Comparison of ENCODE assay signal across 22 cellular contexts in genomic region chr2:38203455-38203810, GRCh38.
"Had no signal": no experiment of that assay in that cellular context is flagged by ENCODE, and none has a peak within 500 bp of the region (broad histone marks: within the 10 kb centered on the region; RNA-seq: fewer than 3 reads in every experiment).

No MANE protein-coding gene starts in this region.

- DNase-seq: colonic mucosa; dermis blood vessel endothelial cell; esophagus squamous epithelium; heart right ventricle; islet precursor cell; mammary epithelial cell; natural killer cell; occipital lobe; right lobe of liver; stimulated activated CD4-positive, alpha-beta T cell treated with anti-CD3 and anti-CD28 coated beads, Interleukin-15, amount 100 ng/mL, for 24 hours; stimulated activated CD4-positive, alpha-beta T cell treated with anti-CD3 and anti-CD28 coated beads, Interleukin-1b, Interleukin-23, amount 100 ng/mL, for 48 hours; stimulated activated CD4-positive, alpha-beta T cell treated with anti-CD3 and anti-CD28 coated beads, Interleukin-4, amount 100 ng/mL, for 24 hours; stimulated activated naive CD8-positive, alpha-beta T cell treated with anti-CD3 and anti-CD28 coated beads, Interleukin-15, amount 100 ng/mL, for 72 hours; testis had no signal

- FAIRE-seq: frontal cortex had no signal

- H3K27me3 ChIP-seq: colonic mucosa, esophagus squamous epithelium, right lobe of liver, testis, tibial nerve had no signal

- H2AFZ ChIP-seq: parathyroid adenoma had no signal

- H3K9me3 ChIP-seq: colonic mucosa, esophagus squamous epithelium, heart right ventricle, prostate gland, right lobe of liver, testis, tibial nerve had no signal

- H3K4me3 Mint-ChIP-seq: mesothelial cell of epicardium; natural killer cell; neural crest cell; stimulated activated memory B cell treated with anti-CD40 and anti-IgM and Interleukin-4, amounts not matched to agents 10 μg/mL and 1 μg/mL and 100 μg/mL, for 72 hours; stimulated activated naive CD8-positive, alpha-beta T cell treated with anti-CD3 and anti-CD28 coated beads, Interleukin-15, amount 100 ng/mL, for 72 hours had no signal

- H3K4me1 ChIP-seq: colonic mucosa, esophagus squamous epithelium, heart right ventricle, parathyroid adenoma, prostate gland, right lobe of liver, testis, tibial nerve had no signal

- ATAC-seq: heart right ventricle; left lobe of liver; natural killer cell; right lobe of liver; stimulated activated memory B cell treated with anti-CD40 and anti-IgM and Interleukin-4, amounts not matched to agents 10 μg/mL and 1 μg/mL and 100 μg/mL, for 72 hours; stimulated activated naive CD8-positive, alpha-beta T cell treated with anti-CD3 and anti-CD28 coated beads, Interleukin-15, amount 100 ng/mL, for 72 hours had no signal

- H3K4me3 ChIP-seq: colonic mucosa, esophagus squamous epithelium, heart right ventricle, prostate gland, right lobe of liver, testis, tibial nerve had no signal

- H3K27ac Mint-ChIP-seq: mesothelial cell of epicardium; natural killer cell; stimulated activated memory B cell treated with anti-CD40 and anti-IgM and Interleukin-4, amounts not matched to agents 10 μg/mL and 1 μg/mL and 100 μg/mL, for 72 hours; stimulated activated naive CD8-positive, alpha-beta T cell treated with anti-CD3 and anti-CD28 coated beads, Interleukin-15, amount 100 ng/mL, for 72 hours had no signal

- H3K4me1 Mint-ChIP-seq: natural killer cell; stimulated activated memory B cell treated with anti-CD40 and anti-IgM and Interleukin-4, amounts not matched to agents 10 μg/mL and 1 μg/mL and 100 μg/mL, for 72 hours; stimulated activated naive CD8-positive, alpha-beta T cell treated with anti-CD3 and anti-CD28 coated beads, Interleukin-15, amount 100 ng/mL, for 72 hours had no signal

- H3K79me2 ChIP-seq: parathyroid adenoma had no signal

- H3K27ac ChIP-seq: colonic mucosa, esophagus squamous epithelium, heart right ventricle, parathyroid adenoma, prostate gland, right lobe of liver, testis, tibial nerve had no signal

- H3K36me3 ChIP-seq: colonic mucosa, esophagus squamous epithelium, heart right ventricle, prostate gland, right lobe of liver, tibial nerve had no signal

- H3K9me3 Mint-ChIP-seq: natural killer cell; neural crest cell; stimulated activated memory B cell treated with anti-CD40 and anti-IgM and Interleukin-4, amounts not matched to agents 10 μg/mL and 1 μg/mL and 100 μg/mL, for 72 hours; stimulated activated naive CD8-positive, alpha-beta T cell treated with anti-CD3 and anti-CD28 coated beads, Interleukin-15, amount 100 ng/mL, for 72 hours had no signal

- H3K36me3 Mint-ChIP-seq: mesothelial cell of epicardium; natural killer cell; stimulated activated memory B cell treated with anti-CD40 and anti-IgM and Interleukin-4, amounts not matched to agents 10 μg/mL and 1 μg/mL and 100 μg/mL, for 72 hours had no signal

- H3K9ac ChIP-seq: parathyroid adenoma had no signal
